ENCODE assay signal across 1 cellular context in the genomic region with DNA sequence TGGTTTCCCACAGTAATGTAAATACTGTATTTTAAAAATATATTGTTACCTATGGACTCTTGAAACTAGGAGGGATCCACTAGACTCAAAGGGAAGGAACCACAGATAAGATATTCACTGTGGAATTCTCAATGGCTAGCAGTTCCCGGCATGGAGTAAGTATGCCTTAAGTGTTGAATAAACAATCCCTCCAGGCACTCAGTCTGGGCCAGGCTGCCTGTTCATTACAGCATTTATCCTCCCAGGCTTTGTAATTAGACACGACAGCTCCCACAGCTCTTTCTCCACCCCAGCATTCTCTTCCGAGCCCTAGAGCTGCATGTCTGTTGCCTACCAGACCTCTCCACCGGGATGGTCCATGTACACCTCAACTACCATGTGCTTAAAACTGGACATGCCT.
TF ChIP-seq lines count a peak whose summit lies in the region.

No MANE protein-coding gene starts in this region.

TF ChIP-seq in IMR-90, 13 proteins besides CTCF, POLR2A, EP300 and RAD21:
- no peak for TF ChIP-seq NFE2L2 (IDR thresholded peaks at IDR 0.05; ENCODE audit: low read depth, low read length)
- TF ChIP-seq CHD1 (IDR thresholded peaks at IDR 0.05; ENCODE audit: low read depth, low read length), result no peak
- TF ChIP-seq MXI1 (IDR thresholded peaks at IDR 0.05; ENCODE audit: borderline replicate concordance, low read depth, low read length), result no peak
- TF ChIP-seq ELK1 (IDR thresholded peaks at IDR 0.05; ENCODE audit: borderline replicate concordance, low read depth, low read length), result no peak
- no peak for TF ChIP-seq CEBPB (IDR thresholded peaks at IDR 0.05; ENCODE audit: low read depth, low read length)
- TF ChIP-seq RCOR1 (IDR thresholded peaks at IDR 0.05; ENCODE audit: insufficient replicate concordance, low read length), result no peak
- TF ChIP-seq SMC3 (IDR thresholded peaks at IDR 0.05; ENCODE audit: low read depth, low read length), result no peak
- no peak for TF ChIP-seq MAFK (IDR thresholded peaks at IDR 0.05; ENCODE audit: low read depth, low read length)
- TF ChIP-seq, protein P1, sequence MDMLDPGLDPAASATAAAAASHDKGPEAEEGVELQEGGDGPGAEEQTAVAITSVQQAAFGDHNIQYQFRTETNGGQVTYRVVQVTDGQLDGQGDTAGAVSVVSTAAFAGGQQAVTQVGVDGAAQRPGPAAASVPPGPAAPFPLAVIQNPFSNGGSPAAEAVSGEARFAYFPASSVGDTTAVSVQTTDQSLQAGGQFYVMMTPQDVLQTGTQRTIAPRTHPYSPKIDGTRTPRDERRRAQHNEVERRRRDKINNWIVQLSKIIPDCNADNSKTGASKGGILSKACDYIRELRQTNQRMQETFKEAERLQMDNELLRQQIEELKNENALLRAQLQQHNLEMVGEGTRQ (IDR thresholded peaks at IDR 0.05; ENCODE audit: low read depth, low read length), result no peak
- no peak for TF ChIP-seq MAZ (IDR thresholded peaks at IDR 0.05; ENCODE audit: borderline replicate concordance, low read depth, low read length)
- no peak for TF ChIP-seq FOS (IDR thresholded peaks at IDR 0.05; ENCODE audit: low read depth, low read length)
- no peak for TF ChIP-seq BHLHE40 (IDR thresholded peaks at IDR 0.05; ENCODE audit: low read depth, low read length)
TF ChIP-seq in IMR-90: peak in this region for 0.
